Comparison of ENCODE assay signal across 15 cellular contexts in genomic region chr4:7800410-7800809, GRCh38.
DNase-seq lines count a peak whose midpoint lies in the region; ATAC-seq and TF ChIP-seq lines count a peak whose summit lies in the region.
"Had no signal": no experiment of that assay in that cellular context is flagged by ENCODE, and none has a peak within 500 bp of the region (broad histone marks: within the 10 kb centered on the region; RNA-seq: fewer than 3 reads in every experiment).

No MANE protein-coding gene starts in this region.

- peaks cover 40% of the 10 kb centered on the region for H4K20me1 ChIP-seq in osteoblast (ENCODE audit: insufficient read depth, low read length)
- H4K20me1 ChIP-seq: BLaER1 had no signal

- H3K36me3 ChIP-seq in osteoblast (ENCODE audit: insufficient read depth, low read length) = peaks cover 91% of the 10 kb centered on the region

- H3K79me2 ChIP-seq in osteoblast (ENCODE audit: insufficient read depth, low read length) = peaks cover 74% of the 10 kb centered on the region

- no peak overlapping the region for H3K4me2 ChIP-seq in osteoblast (ENCODE audit: insufficient read depth, low read length)
- H3K4me2 ChIP-seq: BLaER1 had no signal

- peak overlapping the region; percentile 19 for H3K27ac ChIP-seq in osteoblast (ENCODE audit: low read depth, low read length)
- H3K27ac ChIP-seq: BLaER1 had no signal

- no peaks in the 10 kb centered on the region for H3K27me3 ChIP-seq in osteoblast (ENCODE audit: insufficient read depth, low read length)
- H3K27me3 ChIP-seq: BLaER1 had no signal

- no peaks in the 10 kb centered on the region for H3K9me3 ChIP-seq in osteoblast (ENCODE audit: low read depth, low read length)

- no peak for TF ChIP-seq CTCF in osteoblast (IDR thresholded peaks at IDR 0.05; ENCODE audit: extremely low read depth, low read depth, low read length)

- no peak overlapping the region for H3K4me3 ChIP-seq in osteoblast (ENCODE audit: insufficient read depth, low read length)
- H3K4me3 ChIP-seq: BLaER1 had no signal

- H2AFZ ChIP-seq in osteoblast (ENCODE audit: low read length) = no peak overlapping the region

- intact Hi-C loops in cardiac septum (cut with DNase I) (loop anchor here (10.0 kb wide), 1 partner anchor 384 kb away; no protein-coding TSS in a partner anchor), Right ventricle myocardium inferior (cut with DNase I) (loop anchor here (2.0 to 10.0 kb wide), 3 partner anchors 30 to 384 kb away; no protein-coding TSS in a partner anchor)

- H3K4me1 ChIP-seq in osteoblast (ENCODE audit: insufficient read depth, low read length) = peaks cover 27% of the 10 kb centered on the region

- ATAC-seq in Right ventricle myocardium inferior (no peak), left lobe of liver (peak; percentile 16)
- ATAC-seq: HCT116 had no signal

- DNase-seq in cardiac septum (ENCODE audit: low spot score) (peak; percentile 55), Right ventricle myocardium inferior (ENCODE audit: missing footprints) (no peak), left lobe of liver (ENCODE audit: low spot score) (no peak), osteoblast (ENCODE audit: insufficient read length, low spot score, missing footprints) (no peak), COLO829 (ENCODE audit: low spot score) (no peak), SHP77 treated with DMSO at 0.1 percent for 48 hours (lab: John Stamatoyannopoulos, UW) (no peak), NCI-H2227 treated with DMSO at 0.1 percent for 48 hours (lab: John Stamatoyannopoulos, UW) (no peak)
- DNase-seq in activated CD4-positive, alpha-beta T cell treated with anti-CD3 and anti-CD28 coated beads, Interleukin-2, amount 50 U/mL, for 48 hours = no peak
- DNase-seq: 8988T; AML-193; CD8-positive, alpha-beta memory T cell; DMS53; GF-D8 had no signal
